13 cellular contexts compared by ENCODE assay signal in the genomic region with DNA sequence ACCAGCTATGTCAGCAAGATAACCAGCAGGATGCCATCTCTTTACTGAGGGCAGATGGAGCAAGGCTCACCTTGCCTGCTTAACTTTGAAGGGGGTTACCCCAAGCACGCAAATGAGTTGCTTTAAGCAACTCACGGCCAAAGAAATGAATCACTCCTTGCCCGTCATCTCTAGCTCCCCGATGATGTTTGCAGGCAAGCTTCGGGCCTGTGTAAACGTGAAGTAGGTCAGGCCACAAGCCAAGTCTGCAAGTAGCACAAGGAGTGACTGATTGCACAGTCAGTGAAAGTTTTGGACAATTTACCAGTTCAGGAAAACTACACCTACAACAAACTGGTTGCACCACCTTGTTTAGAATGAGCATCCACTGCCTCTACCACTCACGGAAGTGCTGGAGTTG.
DNase-seq lines count a peak whose midpoint lies in the region; ATAC-seq and TF ChIP-seq lines count a peak whose summit lies in the region.
"Had no signal": no experiment of that assay in that cellular context is flagged by ENCODE, and none has a peak within 500 bp of the region (broad histone marks: within the 10 kb centered on the region; RNA-seq: fewer than 3 reads in every experiment).

No MANE protein-coding gene starts in this region.

- WGBS in esophagus squamous epithelium, 2 donors: 26 to 29% methylated on average over 6 to 7 of the region's 7 CpGs
- WGBS in prostate gland: 17% methylated on average over 7 of the region's 7 CpGs

- no peaks in the 10 kb centered on the region for H3K9me3 Mint-ChIP-seq in WTC11
- H3K9me3 Mint-ChIP-seq: HFFc6 had no signal

- no peak for TF ChIP-seq CTCF in RWPE1 (conservative IDR thresholded peaks at IDR 0.05; ENCODE audit: low read depth)
- no peak for TF ChIP-seq CTCF in esophagus squamous epithelium (IDR thresholded peaks at IDR 0.05)
- no peak for TF ChIP-seq CTCF in prostate gland (IDR thresholded peaks at IDR 0.05)
- no peak for TF ChIP-seq CTCF in WTC11 (IDR thresholded peaks at IDR 0.05)
- no peak for TF ChIP-seq CTCF in OCI-LY7 (conservative IDR thresholded peaks at IDR 0.05; ENCODE audit: low read length)

- BruUV-seq in OCI-LY7 (replicated peaks; lab: Mats Ljungman, UMichigan): no TSS peak

- CTCF ChIA-PET in RWPE1 (lab: Yijun Ruan, JAX) (no interaction called here), WTC11 (lab: Charles Lee) (interaction anchor here (0.6 kb wide), 1 partner anchor 245 kb away, joined by 4 read pairs; no protein-coding TSS in a partner anchor), OCI-LY7 (lab: Charles Lee; ENCODE audit: unreplicated experiment) (no interaction called here)

- H3K4me1 ChIP-seq in esophagus squamous epithelium (peaks cover 0 to 30% (median 4%) of the 10 kb centered on the region in 3 donors), prostate gland (replicated peaks) (no peaks in the 10 kb centered on the region), OCI-LY7 (ENCODE audit: insufficient read depth, low read length, poor library complexity, severe bottlenecking) (peaks cover 4% of the 10 kb centered on the region)

- no peak overlapping the region for H3K27ac Mint-ChIP-seq in WTC11
- H3K27ac Mint-ChIP-seq: HFFc6 had no signal

- no peaks in the 10 kb centered on the region for H3K27me3 Mint-ChIP-seq in WTC11 (ENCODE audit: low read depth)

- H3K4me3 ChIP-seq in esophagus squamous epithelium (no peak overlapping the region), prostate gland (no peak overlapping the region), OCI-LY7 (ENCODE audit: low read depth, low read length, poor library complexity, severe bottlenecking) (no peak overlapping the region)
- H3K4me3 ChIP-seq: ovary had no signal

- no peaks in the 10 kb centered on the region for H4K20me1 ChIP-seq in OCI-LY7 (ENCODE audit: insufficient read depth, low read length)

- H3K9me3 ChIP-seq in esophagus squamous epithelium (no peaks in the 10 kb centered on the region), prostate gland (no peaks in the 10 kb centered on the region), OCI-LY7 (ENCODE audit: low read length) (no peaks in the 10 kb centered on the region)
- H3K9me3 ChIP-seq: ovary had no signal

- peak overlapping the region; percentile 70 for H3K27ac ChIP-seq in RWPE1
- peak overlapping the region; percentile 29 to 72 (median 69) for H3K27ac ChIP-seq in esophagus squamous epithelium
- no peak overlapping the region for H3K27ac ChIP-seq in prostate gland
- H3K27ac ChIP-seq in OCI-LY7 (ENCODE audit: low read depth, low read length, poor library complexity, severe bottlenecking): no peak overlapping the region
- H3K27ac ChIP-seq: ovary had no signal

- no peak overlapping the region for H3K4me3 Mint-ChIP-seq in WTC11
- H3K4me3 Mint-ChIP-seq: HFFc6 had no signal

- TF ChIP-seq POLR2A in esophagus squamous epithelium (IDR thresholded peaks at IDR 0.05): no peak
- TF ChIP-seq POLR2A in prostate gland (IDR thresholded peaks at IDR 0.05): no peak

- H3K79me2 ChIP-seq in OCI-LY7 (ENCODE audit: insufficient read depth, low read depth, low read length): no peaks in the 10 kb centered on the region

- POLR2A ChIA-PET in RWPE1 (lab: Yijun Ruan, JAX; ENCODE audit: low non-redundant PET): no interaction called here
- POLR2A ChIA-PET in WTC11 (lab: Charles Lee): no interaction called here
- POLR2A ChIA-PET in OCI-LY7 (lab: Charles Lee): no interaction called here

- DNase-seq in EH (ENCODE audit: low read depth): peak; percentile 25
- peak; percentile 88 for DNase-seq in RWPE1 (ENCODE audit: low spot score)
- no peak for DNase-seq in esophagus squamous epithelium (lab: John Stamatoyannopoulos, UW)
- DNase-seq in prostate gland (ENCODE audit: low spot score): peak; percentile 92
- no peak for DNase-seq in WTC11 (ENCODE audit: low spot score)
- no peak for DNase-seq in OCI-LY7 (ENCODE audit: low spot score)
- no peak for DNase-seq in NCI-H1694 (lab: John Stamatoyannopoulos, UW)
- no peak for DNase-seq in stimulated activated CD4-positive, alpha-beta T cell treated with anti-CD3 and anti-CD28 coated beads, Interleukin-12 subunit alpha, Interleukin-12 subunit beta, amount 100 ng/mL, for 4 hours
- DNase-seq: aorta, C1 segment of cervical spinal cord, HFFc6, ovary had no signal

- intact Hi-C loops in esophagus squamous epithelium (cut with DNase I): no loop called here
- intact Hi-C loops in prostate gland (cut with DNase I): no loop called here
- intact Hi-C loops in OCI-LY7 (cut with micrococcal nuclease; ENCODE audit: unreplicated experiment): no loop called here

- H3K27me3 ChIP-seq in esophagus squamous epithelium (peaks cover 0 to 6% (median 0%) of the 10 kb centered on the region in 4 donors), prostate gland (replicated peaks; ENCODE audit: insufficient read depth) (no peaks in the 10 kb centered on the region)
- H3K27me3 ChIP-seq: ovary had no signal

- peaks cover 20% of the 10 kb centered on the region for H3K4me1 Mint-ChIP-seq in WTC11

- no peak overlapping the region for H2AFZ ChIP-seq in OCI-LY7 (ENCODE audit: low read length)

- H3K36me3 ChIP-seq in esophagus squamous epithelium: no peaks in the 10 kb centered on the region
- no peaks in the 10 kb centered on the region for H3K36me3 ChIP-seq in prostate gland
- H3K36me3 ChIP-seq in OCI-LY7 (ENCODE audit: insufficient read depth, low read length): no peaks in the 10 kb centered on the region
- H3K36me3 ChIP-seq: ovary had no signal

- H3K4me2 ChIP-seq in OCI-LY7 (ENCODE audit: low read length): no peak overlapping the region

- no peaks in the 10 kb centered on the region for H3K9me2 ChIP-seq in OCI-LY7 (ENCODE audit: insufficient read depth, low read length)

- no peaks in the 10 kb centered on the region for H3K36me3 Mint-ChIP-seq in WTC11

- ATAC-seq in WTC11: no peak
- ATAC-seq: activated CD4-positive, CD25-positive, alpha-beta regulatory T cell treated with anti-CD3 and anti-CD28 coated beads, Interleukin-2, amount 50 U/mL, for 24 hours had no signal

TF ChIP-seq in WTC11, 78 proteins besides CTCF, POLR2A, EP300 and RAD21 (continues in another document):
- TF ChIP-seq ZNF219 (CRISPR knock-in tag; IDR thresholded peaks at IDR 0.05; ENCODE audit: borderline replicate concordance) (no peak), IRF2 (CRISPR knock-in tag; IDR thresholded peaks at IDR 0.05; ENCODE audit: borderline replicate concordance, low read depth) (no peak), CREM (CRISPR knock-in tag; IDR thresholded peaks at IDR 0.05) (no peak), HMGA2 (CRISPR knock-in tag; IDR thresholded peaks at IDR 0.05) (no peak), CREB1 (CRISPR knock-in tag; IDR thresholded peaks at IDR 0.05) (no peak), MYBL2 (CRISPR knock-in tag; IDR thresholded peaks at IDR 0.05) (no peak), TP53 (CRISPR knock-in tag; IDR thresholded peaks at IDR 0.05) (no peak)
- TF ChIP-seq, protein P1, sequence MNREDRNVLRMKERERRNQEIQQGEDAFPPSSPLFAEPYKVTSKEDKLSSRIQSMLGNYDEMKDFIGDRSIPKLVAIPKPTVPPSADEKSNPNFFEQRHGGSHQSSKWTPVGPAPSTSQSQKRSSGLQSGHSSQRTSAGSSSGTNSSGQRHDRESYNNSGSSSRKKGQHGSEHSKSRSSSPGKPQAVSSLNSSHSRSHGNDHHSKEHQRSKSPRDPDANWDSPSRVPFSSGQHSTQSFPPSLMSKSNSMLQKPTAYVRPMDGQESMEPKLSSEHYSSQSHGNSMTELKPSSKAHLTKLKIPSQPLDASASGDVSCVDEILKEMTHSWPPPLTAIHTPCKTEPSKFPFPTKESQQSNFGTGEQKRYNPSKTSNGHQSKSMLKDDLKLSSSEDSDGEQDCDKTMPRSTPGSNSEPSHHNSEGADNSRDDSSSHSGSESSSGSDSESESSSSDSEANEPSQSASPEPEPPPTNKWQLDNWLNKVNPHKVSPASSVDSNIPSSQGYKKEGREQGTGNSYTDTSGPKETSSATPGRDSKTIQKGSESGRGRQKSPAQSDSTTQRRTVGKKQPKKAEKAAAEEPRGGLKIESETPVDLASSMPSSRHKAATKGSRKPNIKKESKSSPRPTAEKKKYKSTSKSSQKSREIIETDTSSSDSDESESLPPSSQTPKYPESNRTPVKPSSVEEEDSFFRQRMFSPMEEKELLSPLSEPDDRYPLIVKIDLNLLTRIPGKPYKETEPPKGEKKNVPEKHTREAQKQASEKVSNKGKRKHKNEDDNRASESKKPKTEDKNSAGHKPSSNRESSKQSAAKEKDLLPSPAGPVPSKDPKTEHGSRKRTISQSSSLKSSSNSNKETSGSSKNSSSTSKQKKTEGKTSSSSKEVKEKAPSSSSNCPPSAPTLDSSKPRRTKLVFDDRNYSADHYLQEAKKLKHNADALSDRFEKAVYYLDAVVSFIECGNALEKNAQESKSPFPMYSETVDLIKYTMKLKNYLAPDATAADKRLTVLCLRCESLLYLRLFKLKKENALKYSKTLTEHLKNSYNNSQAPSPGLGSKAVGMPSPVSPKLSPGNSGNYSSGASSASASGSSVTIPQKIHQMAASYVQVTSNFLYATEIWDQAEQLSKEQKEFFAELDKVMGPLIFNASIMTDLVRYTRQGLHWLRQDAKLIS (CRISPR knock-in tag; IDR thresholded peaks at IDR 0.05; ENCODE audit: borderline replicate concordance): no peak
- TF ChIP-seq, protein P2, sequence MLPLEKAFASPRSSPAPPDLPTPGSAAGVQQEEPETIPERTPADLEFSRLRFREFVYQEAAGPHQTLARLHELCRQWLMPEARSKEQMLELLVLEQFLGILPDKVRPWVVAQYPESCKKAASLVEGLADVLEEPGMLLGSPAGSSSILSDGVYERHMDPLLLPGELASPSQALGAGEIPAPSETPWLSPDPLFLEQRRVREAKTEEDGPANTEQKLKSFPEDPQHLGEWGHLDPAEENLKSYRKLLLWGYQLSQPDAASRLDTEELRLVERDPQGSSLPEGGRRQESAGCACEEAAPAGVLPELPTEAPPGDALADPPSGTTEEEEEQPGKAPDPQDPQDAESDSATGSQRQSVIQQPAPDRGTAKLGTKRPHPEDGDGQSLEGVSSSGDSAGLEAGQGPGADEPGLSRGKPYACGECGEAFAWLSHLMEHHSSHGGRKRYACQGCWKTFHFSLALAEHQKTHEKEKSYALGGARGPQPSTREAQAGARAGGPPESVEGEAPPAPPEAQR (CRISPR knock-in tag; IDR thresholded peaks at IDR 0.05): no peak

Comparison
In these comparisons a context has a peak if more than half of its experiments do, and no peak if none do; other contexts are left out.
1. DNase-seq: peak in EH (single experiment), RWPE1 (single experiment) and prostate gland (single experiment); none in esophagus squamous epithelium (single experiment), WTC11 (single experiment), OCI-LY7 (single experiment), NCI-H1694 (single experiment) and stimulated activated CD4-positive, alpha-beta T cell treated with anti-CD3 and anti-CD28 coated beads, Interleukin-12 subunit alpha, Interleukin-12 subunit beta, amount 100 ng/mL, for 4 hours (single experiment).
2. H3K27ac ChIP-seq: peak in RWPE1 (single experiment) and esophagus squamous epithelium (4 of 4); none in prostate gland (0 of 2) and OCI-LY7 (single experiment).